23 cellular contexts compared by ENCODE assay signal in genomic region chr2:11290211-11290610, GRCh38.
"Had no signal": no experiment of that assay in that cellular context is flagged by ENCODE, and none has a peak within 500 bp of the region (broad histone marks: within the 10 kb centered on the region; RNA-seq: fewer than 3 reads in every experiment).

No MANE protein-coding gene starts in this region.

- ATAC-seq: activated CD4-positive, alpha-beta T cell treated with anti-CD3 and anti-CD28 coated beads for 36 hours; Panc1; Right ventricle myocardium inferior; T-cell had no signal

- H3K27me3 ChIP-seq: adrenal gland had no signal

- DNase-seq: activated CD4-positive, alpha-beta memory T cell treated with anti-CD3 and anti-CD28 coated beads, Interleukin-2, amount 10 ng/mL, durations not matched to agents 7 days and 5 days; activated CD4-positive, alpha-beta T cell treated with anti-CD3 and anti-CD28 coated beads for 36 hours; activated CD4-positive, alpha-beta T cell treated with anti-CD3 and anti-CD28 coated beads, Interleukin-2, amount 50 U/mL, for 1 hour; activated naive CD4-positive, alpha-beta T cell treated with anti-CD3 and anti-CD28 coated beads, Interleukin-2, amount 50 U/mL, for 16 hours; activated naive CD8-positive, alpha-beta T cell treated with anti-CD3 and anti-CD28 coated beads, Interleukin-2, amount 10 ng/mL, durations not matched to agents 7 days and 5 days; adrenal gland; anterior cingulate cortex; central memory CD4-positive, alpha-beta T cell; KG1; NCI-H1092; NCI-H1417; NCI-H2029 treated with DMSO at 0.1 percent for 48 hours; NCI-H345; NCI-H510A; NCI-H526 treated with DMSO at 0.1 percent for 48 hours; NCI-H82; OCI-M1; RPMI8226; T-cell had no signal

- H3K9me3 ChIP-seq: adrenal gland had no signal

- H3K27ac ChIP-seq: adrenal gland, SK-N-MC, VCaP had no signal

- H3K27me3 Mint-ChIP-seq: activated CD4-positive, alpha-beta memory T cell treated with anti-CD3 and anti-CD28 coated beads, Interleukin-2, amount 10 ng/mL, durations not matched to agents 7 days and 5 days; activated CD4-positive, alpha-beta T cell treated with anti-CD3 and anti-CD28 coated beads for 36 hours; activated naive CD8-positive, alpha-beta T cell treated with anti-CD3 and anti-CD28 coated beads, Interleukin-2, amount 10 ng/mL, durations not matched to agents 7 days and 5 days; T-cell had no signal

- H3K27ac Mint-ChIP-seq: activated CD4-positive, alpha-beta memory T cell treated with anti-CD3 and anti-CD28 coated beads, Interleukin-2, amount 10 ng/mL, durations not matched to agents 7 days and 5 days; activated CD4-positive, alpha-beta T cell treated with anti-CD3 and anti-CD28 coated beads for 36 hours; activated naive CD8-positive, alpha-beta T cell treated with anti-CD3 and anti-CD28 coated beads, Interleukin-2, amount 10 ng/mL, durations not matched to agents 7 days and 5 days; T-cell had no signal

- H3K4me3 Mint-ChIP-seq: activated CD4-positive, alpha-beta memory T cell treated with anti-CD3 and anti-CD28 coated beads, Interleukin-2, amount 10 ng/mL, durations not matched to agents 7 days and 5 days; activated CD4-positive, alpha-beta T cell treated with anti-CD3 and anti-CD28 coated beads for 36 hours; activated naive CD8-positive, alpha-beta T cell treated with anti-CD3 and anti-CD28 coated beads, Interleukin-2, amount 10 ng/mL, durations not matched to agents 7 days and 5 days; T-cell had no signal

- H3K4me3 ChIP-seq: adrenal gland, SK-N-MC had no signal

- H3K36me3 ChIP-seq: adrenal gland had no signal
